8 cellular contexts compared by ENCODE assay signal in the genomic region with DNA sequence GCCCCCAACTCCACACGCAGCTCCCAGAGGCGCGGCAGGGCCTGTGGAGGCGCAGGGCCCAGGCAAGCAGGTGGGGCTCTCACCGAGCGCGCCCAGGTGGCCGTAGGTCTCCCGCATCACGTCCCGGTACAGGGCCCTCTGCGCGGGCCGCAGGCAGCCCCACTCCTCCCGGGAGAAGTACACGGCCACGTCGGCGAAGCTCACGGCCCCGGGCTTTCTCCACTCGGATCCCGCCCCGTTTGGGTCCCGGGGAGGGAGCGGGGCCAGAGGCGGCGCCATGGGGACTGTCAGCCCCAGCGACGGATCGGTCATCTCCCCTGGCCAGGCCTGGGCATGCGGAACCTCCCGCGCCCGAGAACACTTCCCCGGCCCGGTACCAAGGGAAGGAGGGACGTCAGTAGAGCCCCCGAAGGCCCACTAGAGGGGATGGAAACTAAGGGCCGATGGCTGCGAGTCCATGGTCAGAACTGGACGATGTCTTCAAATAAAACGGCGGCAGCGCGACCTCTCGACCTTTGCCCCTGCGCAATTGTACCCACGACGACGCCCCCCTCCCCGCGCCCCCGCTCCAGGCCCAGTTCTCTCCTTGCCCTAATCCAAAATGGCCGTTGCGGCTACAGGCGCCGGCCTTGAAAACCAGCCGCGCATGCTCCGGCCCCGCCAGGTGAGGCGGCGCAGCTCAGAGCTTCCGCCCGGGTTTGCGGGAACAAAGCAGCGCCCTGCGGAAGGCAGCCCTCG. TPM values are rescaled to one million over a fixed set of nuclear protein-coding genes. Genes with fewer than 3 reads are reported as not detected.
DNase-seq lines count a peak whose midpoint lies in the region; TF ChIP-seq lines count a peak whose summit lies in the region.

A gene (minus strand): TSS at position 491 of the 738 bp plus-strand sequence. CDS start 179 bp downstream, at position 312.

- H3K27me3 ChIP-seq in BE2C (no peaks in the 10 kb centered on the region), ectodermal cell (ENCODE audit: control insufficient read depth, insufficient read depth, low read length, poor library complexity, severe bottlenecking) (no peaks in the 10 kb centered on the region)

- no peaks in the 10 kb centered on the region for H3K9me3 ChIP-seq in BE2C
- no peaks in the 10 kb centered on the region for H3K9me3 ChIP-seq in ectodermal cell (ENCODE audit: control insufficient read depth, low read length)

- H3K36me3 ChIP-seq in BE2C: no peaks in the 10 kb centered on the region
- peaks cover 7% of the 10 kb centered on the region for H3K36me3 ChIP-seq in ectodermal cell (ENCODE audit: control insufficient read depth, insufficient read depth, low read length)

- TF ChIP-seq CTCF in BE2C (IDR thresholded peaks at IDR 0.05; ENCODE audit: low read depth, low read length): no peak

- DNase-seq in BE2C: peak; percentile 83
- peak; percentile 93 for DNase-seq in GM19240 (ENCODE audit: insufficient read length, low spot score)
- peak; percentile 61 for DNase-seq in HS-27A (ENCODE audit: low read depth)
- peak; percentile 49 for DNase-seq in NK-92 (lab: John Stamatoyannopoulos, UW; ENCODE audit: unreplicated experiment)
- DNase-seq in activated CD8-positive, alpha-beta memory T cell treated with anti-CD3 and anti-CD28 coated beads for 24 hours: peak; percentile 96
- peak; percentile 96 for DNase-seq in medulla oblongata (ENCODE audit: extremely low spot score)
- peak; percentile 82 to 88 (median 82) for DNase-seq in stimulated activated CD4-positive, alpha-beta T cell treated with anti-CD3 and anti-CD28 coated beads, TNF-alpha, amount 100 ng/mL, for 48 hours (ENCODE audit: low read depth in 3 of 3)

- H3K4me3 ChIP-seq in BE2C (ENCODE audit: low read depth, low read length) (peak within 1 kb of the TSS; percentile 69), ectodermal cell (ENCODE audit: insufficient read depth, low read depth, low read length) (peak within 1 kb of the TSS; percentile 85)

- 0% methylated on average over 70 of the region's 70 CpGs for WGBS in ectodermal cell, 2 experiments

- H3K27ac ChIP-seq in ectodermal cell (ENCODE audit: insufficient read depth, low read depth, low read length, poor library complexity, severe bottlenecking): peak within 1 kb of the TSS; percentile 76

- peaks cover 8% of the 10 kb centered on the region; the same call in 1 of the 2 replicates for H3K4me1 ChIP-seq in BE2C
- H3K4me1 ChIP-seq in ectodermal cell (ENCODE audit: control insufficient read depth, insufficient read depth, low read length): peaks cover 7% of the 10 kb centered on the region

RNA-seq across cellular contexts. Expression of the gene that starts here (rescaled TPM):
- polyA plus RNA-seq in BE2C (2012; ENCODE audit: insufficient read depth, insufficient read length, low read depth): 6.4 TPM
- 12.1 TPM for polyA plus RNA-seq in ectodermal cell (2013, experiment 1 of 4)
- polyA plus RNA-seq in ectodermal cell (2013, experiment 2 of 4): 15.4 TPM
- polyA plus RNA-seq in ectodermal cell (2013, experiment 3 of 4): 7.8 TPM
- polyA plus RNA-seq in ectodermal cell (2013, experiment 4 of 4): 8.7 TPM

Comparison
In these comparisons a context has a peak if more than half of its experiments do, and no peak if none do; other contexts are left out.
1. Peak in every context shown above with its lines: DNase-seq, H3K4me3 ChIP-seq and H3K27ac ChIP-seq.